8 cellular contexts compared by ENCODE assay signal in genomic region chr18:158128-159036, GRCh38. TPM values are rescaled to one million over a fixed set of nuclear protein-coding genes. Genes with fewer than 3 reads are reported as not detected.
DNase-seq lines count a peak whose midpoint lies in the region; ATAC-seq and TF ChIP-seq lines count a peak whose summit lies in the region.

USP14 (plus strand) TSS chr18:158557; CDS start chr18:158699, 142 bp downstream.

- no peaks in the 10 kb centered on the region for H3K9me3 ChIP-seq in PC-9 (ENCODE audit: insufficient read depth, low read depth)

- POLR2A ChIA-PET in PC-9 (lab: Charles Lee; ENCODE audit: unreplicated experiment), result interaction anchor here (0.6 to 0.9 kb wide), 2 partner anchors 17 to 109 kb away, joined by 4 read pairs; no protein-coding TSS in a partner anchor

- in situ Hi-C loops in KBM-7 (cut with MboI; ENCODE audit: low pct_unique_long_range_greater_than_20kb, low sequenced_read_pairs), result no loop called here

- no TSS peak for BruUV-seq in PC-9 (replicated peaks; lab: Mats Ljungman, UMichigan)

- H3K27ac ChIP-seq in PC-9, result peak within 1 kb of the TSS; percentile 76

- peaks cover 50% of the 10 kb centered on the region for H3K79me2 ChIP-seq in PC-9 (ENCODE audit: low read depth)

- peak within 1 kb of the TSS; percentile 94 for H3K4me2 ChIP-seq in PC-9

- DNase-seq in DMS53 treated with DMSO at 0.1 percent for 48 hours (lab: John Stamatoyannopoulos, UW; ENCODE audit: unreplicated experiment) (peak; percentile 97), KBM-7 (peak; percentile 95), PC-9 (peak; percentile 85 to 97), epithelial cell of proximal tubule (ENCODE audit: low read depth) (peak; percentile 46), mucosa of gallbladder (ENCODE audit: low spot score) (peak; percentile 97)
- DNase-seq in activated T-cell treated with anti-CD3 and anti-CD28 coated beads, Interleukin-2, amount 50 U/mL, for 1 hour, result peak; percentile 95
- peak; percentile 97 for DNase-seq in stimulated activated CD8-positive, alpha-beta memory T cell treated with anti-CD3 and anti-CD28 coated beads, Interleukin-4, amount 100 ng/mL, for 24 hours (ENCODE audit: low read depth)

- peak; percentile 95 for ATAC-seq in GM21723 (IDR thresholded peaks at IDR 0.05; ENCODE audit: unreplicated experiment)

- peaks cover 17% of the 10 kb centered on the region; the same call in 1 of the 2 replicates for H3K36me3 ChIP-seq in PC-9 (ENCODE audit: low read depth)

- peak within 1 kb of the TSS; percentile 92 for H2AFZ ChIP-seq in PC-9

- no peaks in the 10 kb centered on the region for H3F3A ChIP-seq in PC-9 (ENCODE audit: insufficient read depth, low read depth)

- TF ChIP-seq CTCF in PC-9 (conservative IDR thresholded peaks at IDR 0.05) (no peak), epithelial cell of proximal tubule (conservative IDR thresholded peaks at IDR 0.05; ENCODE audit: low read depth, low read length) (no peak)

- no peaks in the 10 kb centered on the region for H3K27me3 ChIP-seq in PC-9 (ENCODE audit: insufficient read depth, low read depth)

- H4K20me1 ChIP-seq in PC-9 (ENCODE audit: insufficient read depth), result peaks cover 43% of the 10 kb centered on the region

- H3K4me3 ChIP-seq in PC-9 (peak within 1 kb of the TSS; percentile 99), epithelial cell of proximal tubule (ENCODE audit: low read depth, low read length) (peak within 1 kb of the TSS; percentile 90)

- H3K9me2 ChIP-seq in PC-9 (ENCODE audit: insufficient read depth), result no peaks in the 10 kb centered on the region; the same call in 1 of the 2 replicates

- H3K4me1 ChIP-seq in PC-9 (replicated peaks; ENCODE audit: insufficient read depth), result peaks cover 17% of the 10 kb centered on the region

- CTCF ChIA-PET in PC-9 (lab: Charles Lee), result no interaction called here

- intact Hi-C loops in PC-9 (cut with micrococcal nuclease; ENCODE audit: unreplicated experiment), result loop anchor here (2.0 to 5.0 kb wide), 2 partner anchors 46 to 110 kb away; partner anchors contain the start of gene THOC1

RNA-seq across cellular contexts. Expression of gene USP14, which starts in this region (rescaled TPM):
- total RNA-seq in PC-9 (2021) (66.6 and 83.8 TPM in 2 replicates), epithelial cell of proximal tubule (18.3 and 18.8 TPM in 2 replicates), mucosa of gallbladder (38.5 TPM)

Comparison
In these comparisons a context has a peak if more than half of its experiments do, and no peak if none do; other contexts are left out.
1. Peak in every context shown above with its lines: DNase-seq, ATAC-seq, H3K4me3 ChIP-seq and H3K27ac ChIP-seq.
2. DNase-seq: peak in every context shown above with its lines; median percentile 97 in DMS53 treated with DMSO at 0.1 percent for 48 hours; 97 in mucosa of gallbladder; 97 in stimulated activated CD8-positive, alpha-beta memory T cell treated with anti-CD3 and anti-CD28 coated beads, Interleukin-4, amount 100 ng/mL, for 24 hours; 95 in KBM-7; 95 in activated T-cell treated with anti-CD3 and anti-CD28 coated beads, Interleukin-2, amount 50 U/mL, for 1 hour; 91 in PC-9; 46 in epithelial cell of proximal tubule.